8 cellular contexts compared by ENCODE assay signal in the genomic region with DNA sequence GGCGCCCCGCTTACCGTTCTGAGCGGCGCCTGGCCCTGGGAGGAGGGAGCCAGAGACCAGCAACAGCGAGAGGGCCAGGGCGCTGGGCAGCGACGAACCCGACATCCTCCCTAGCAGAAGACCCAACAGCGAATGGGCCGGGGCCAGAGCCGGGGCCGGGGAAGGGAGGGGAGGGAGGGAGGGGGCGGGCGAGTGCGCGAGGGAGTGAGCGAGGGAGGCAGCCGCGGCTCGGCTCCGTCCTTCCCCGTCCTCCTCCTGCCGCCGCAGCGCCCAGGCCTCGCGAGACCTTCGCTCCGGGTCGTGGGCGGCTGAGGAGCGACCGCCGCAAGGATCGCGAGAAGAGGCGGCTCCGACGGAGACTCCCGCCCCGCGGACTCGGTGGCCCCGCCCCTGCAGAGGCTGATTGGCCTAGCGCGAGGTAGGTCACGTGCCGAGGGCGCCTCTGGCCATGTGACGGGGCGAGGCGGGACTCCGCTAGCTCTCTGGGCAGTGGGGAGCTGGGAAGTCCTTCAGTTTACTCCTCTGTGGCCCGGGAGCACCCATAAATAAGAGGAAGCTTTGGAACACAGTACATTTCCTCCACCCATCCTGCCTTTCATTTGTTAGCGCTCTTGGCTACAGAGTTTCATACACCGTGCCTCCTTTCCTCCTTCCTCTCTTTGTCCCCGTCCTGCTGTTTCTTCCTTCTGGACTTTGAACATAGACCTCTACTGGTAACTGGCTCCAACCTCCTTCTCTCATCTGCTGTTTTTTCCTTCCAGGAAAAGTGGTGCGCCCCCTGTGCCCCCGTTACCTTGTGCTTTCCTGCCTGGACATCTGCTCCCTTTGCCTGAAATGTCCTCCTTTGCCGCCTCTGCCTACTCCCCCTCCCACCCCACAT. TPM values are rescaled to one million over a fixed set of nuclear protein-coding genes. Genes with fewer than 3 reads are reported as not detected.
DNase-seq lines count a peak whose midpoint lies in the region; ATAC-seq and TF ChIP-seq lines count a peak whose summit lies in the region.

A gene (minus strand): TSS at position 279 of the 880 bp plus-strand sequence. CDS start 174 bp downstream, at position 105.

- in situ Hi-C loops in GM13976 (cut with MboI; ENCODE audit: low sequenced_read_pairs, unreplicated experiment): loop anchor here (10.0 kb wide), 1 partner anchor 61 kb away; no protein-coding TSS in a partner anchor

- peak; percentile 97 for DNase-seq in GM13976 (ENCODE audit: low spot score)
- DNase-seq in NCI-H146 treated with DMSO at 0.1 percent for 48 hours (lab: John Stamatoyannopoulos, UW; ENCODE audit: unreplicated experiment): peak; percentile 76
- peak; percentile 92 for DNase-seq in amniotic stem cell (lab: John Stamatoyannopoulos, UW)
- peak; percentile 99 for DNase-seq in left ventricle myocardium inferior
- peak; percentile 98 for DNase-seq in prostate gland (ENCODE audit: low spot score)

- H3K27me3 ChIP-seq in left ventricle myocardium inferior (ENCODE audit: low read depth) (peaks cover 4% of the 10 kb centered on the region), prostate gland (replicated peaks; ENCODE audit: insufficient read depth) (no peaks in the 10 kb centered on the region)

- peak; percentile 84 for TF ChIP-seq POLR2A in prostate gland (IDR thresholded peaks at IDR 0.05)

- WGBS in prostate gland: 4% methylated on average over 31 of the region's 62 CpGs
- WGBS in urinary bladder: 1% methylated on average over 62 of the region's 62 CpGs

- H3K27ac ChIP-seq in left ventricle myocardium inferior (replicated peaks): peak within 1 kb of the TSS; percentile 97
- peak within 1 kb of the TSS; percentile 90 to 96 for H3K27ac ChIP-seq in prostate gland
- H3K27ac ChIP-seq in urinary bladder (ENCODE audit: low read depth): peak within 1 kb of the TSS; percentile 89

- H3K9me3 ChIP-seq in left ventricle myocardium inferior (replicated peaks) (no peaks in the 10 kb centered on the region), prostate gland (no peaks in the 10 kb centered on the region)

- ATAC-seq in HG02870 (IDR thresholded peaks at IDR 0.05; ENCODE audit: unreplicated experiment): peak; percentile 75

- intact Hi-C loops in T-helper 1 cell treated with Interleukin-12 subunit alpha and Interleukin-12 subunit beta and Interleukin-4 antibody, amounts not matched to agents 30 ng/mL and 1 ng/mL, for 36 hours (cut with micrococcal nuclease): loop anchor here (1.0 to 10.0 kb wide), 7 partner anchors 361 to 1515 kb away; a partner anchor contains a TSS
- intact Hi-C loops in left ventricle myocardium inferior (cut with micrococcal nuclease) (no loop called here), prostate gland (cut with DNase I) (loop anchor here (10.0 kb wide), 1 partner anchor 51 kb away; a partner anchor contains a TSS)

- H3K4me1 ChIP-seq in left ventricle myocardium inferior (peaks cover 55% of the 10 kb centered on the region), prostate gland (replicated peaks) (peaks cover 5% of the 10 kb centered on the region), urinary bladder (ENCODE audit: insufficient read depth) (no peaks in the 10 kb centered on the region)

- H3K36me3 ChIP-seq in left ventricle myocardium inferior: no peaks in the 10 kb centered on the region
- H3K36me3 ChIP-seq in prostate gland: no peaks in the 10 kb centered on the region
- H3K36me3 ChIP-seq in urinary bladder (ENCODE audit: insufficient read depth): no peaks in the 10 kb centered on the region

- H3K4me3 ChIP-seq in left ventricle myocardium inferior (peak within 1 kb of the TSS; percentile 96), prostate gland (peak within 1 kb of the TSS; percentile 92 to 94), urinary bladder (ENCODE audit: low read depth, low read length) (peak within 1 kb of the TSS; percentile 97)

- TF ChIP-seq CTCF in GM13976 (IDR thresholded peaks at IDR 0.05; ENCODE audit: borderline replicate concordance, control extremely low read depth, extremely low read depth, insufficient read depth, missing control alignments) (no peak), left ventricle myocardium inferior (IDR thresholded peaks at IDR 0.05; ENCODE audit: borderline replicate concordance) (no peak), prostate gland (IDR thresholded peaks at IDR 0.05) (peak in 1 of 4 experiments; percentile 18)

RNA-seq across cellular contexts. Expression of the gene that starts here (rescaled TPM):
- 83.2 and 90.2 TPM in 2 replicates for total RNA-seq in T-helper 1 cell treated with Interleukin-12 subunit alpha and Interleukin-12 subunit beta and Interleukin-4 antibody, amounts not matched to agents 30 ng/mL and 1 ng/mL, for 36 hours
- total RNA-seq in left ventricle myocardium inferior: 227 TPM
- 100 to 1,000 TPM; 147 to 266 TPM for total RNA-seq in prostate gland
- 179 TPM for total RNA-seq in urinary bladder
- polyA plus RNA-seq in urinary bladder: 276 TPM

Comparison
In these comparisons a context has a peak if more than half of its experiments do, and no peak if none do; other contexts are left out.
1. Peak in every context shown above with its lines: DNase-seq, ATAC-seq, H3K4me3 ChIP-seq and H3K27ac ChIP-seq.